In the genomic region with DNA sequence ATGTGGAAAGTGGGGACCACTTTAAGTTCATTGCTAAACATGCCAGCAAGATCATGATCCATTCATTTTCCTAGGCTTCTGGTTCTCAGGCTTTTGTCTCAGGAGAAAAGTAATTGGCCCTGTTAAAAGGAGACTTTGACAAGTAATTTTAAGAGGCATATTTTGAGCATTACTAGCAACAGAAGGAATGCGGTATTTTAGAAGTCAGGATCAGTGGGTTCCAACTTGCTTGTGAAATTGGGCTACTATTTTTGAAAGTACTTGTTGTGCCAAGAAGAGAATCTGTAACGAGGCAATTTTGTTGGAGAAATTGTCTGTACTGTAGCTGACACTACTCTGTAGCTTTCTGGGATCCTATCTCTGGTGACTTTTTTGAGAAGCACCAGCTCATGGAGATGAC, we compare ENCODE assay signal across 9 cellular contexts. TPM values are rescaled to one million over a fixed set of nuclear protein-coding genes. Genes with fewer than 3 reads are reported as not detected.
A peak's percentile ranks its signal among the peaks of the same experiment; 100 is the strongest.
DNase-seq lines count a peak whose midpoint lies in the region; ATAC-seq and TF ChIP-seq lines count a peak whose summit lies in the region.
"Had no signal": no experiment of that assay in that cellular context is flagged by ENCODE, and none has a peak within 500 bp of the region (broad histone marks: within the 10 kb centered on the region; RNA-seq: fewer than 3 reads in every experiment).

No MANE protein-coding gene starts in this region.

- H3K4me3 ChIP-seq in HFF-Myc (replicated peaks; ENCODE audit: low read depth, low read length), result no peak overlapping the region

- ATAC-seq in HG03521 (IDR thresholded peaks at IDR 0.05; ENCODE audit: unreplicated experiment) (no peak), HG02885 (IDR thresholded peaks at IDR 0.05; ENCODE audit: poor library complexity, unreplicated experiment) (no peak), HG03025 (IDR thresholded peaks at IDR 0.05; ENCODE audit: low FRiP score, unreplicated experiment) (no peak)
- ATAC-seq: stimulated activated memory B cell treated with anti-CD40 and anti-IgM and Interleukin-4, amounts not matched to agents 10 μg/mL and 1 μg/mL and 100 μg/mL, for 72 hours had no signal

- H3K27ac ChIP-seq in caudate nucleus (ENCODE audit: low read depth, low read length), result peak overlapping the region; percentile 30

- DNase-seq in HFF-Myc (ENCODE audit: extremely low read depth, low read depth) (peak; percentile 38), caudate nucleus (lab: John Stamatoyannopoulos, UW) (peak in 2 of 61 donors; percentile 51 to 52), inferior parietal cortex (ENCODE audit: extremely low spot score) (peak; percentile 70), superior temporal gyrus (ENCODE audit: extremely low spot score) (peak; percentile 77), cerebellum (ENCODE audit: low spot score) (no peak)

- TF ChIP-seq CTCF in HFF-Myc (IDR thresholded peaks at IDR 0.05; ENCODE audit: low read depth, low read length, missing control alignments), result no peak

RNA-seq across cellular contexts. Expression of gene CERS6, which starts 59.4 kb away (rescaled TPM):
- total RNA-seq in cerebellum, result 73.6 TPM
